ENCODE assay signal across 13 cellular contexts in genomic region chrX:9114245-9114644, GRCh38.
A peak's percentile ranks its signal among the peaks of the same experiment; 100 is the strongest.
DNase-seq lines count a peak whose midpoint lies in the region; ATAC-seq and TF ChIP-seq lines count a peak whose summit lies in the region.
"Had no signal": no experiment of that assay in that cellular context is flagged by ENCODE, and none has a peak within 500 bp of the region (broad histone marks: within the 10 kb centered on the region; RNA-seq: fewer than 3 reads in every experiment).

No MANE protein-coding gene starts in this region.

- no peak overlapping the region for H3K4me3 ChIP-seq in coronary artery

- DNase-seq in NCI-H2081 (lab: John Stamatoyannopoulos, UW) (peak; percentile 5 to 40), NCI-H2081 treated with DMSO at 0.1 percent for 48 hours (lab: John Stamatoyannopoulos, UW) (no peak), COR-L47 (lab: John Stamatoyannopoulos, UW) (peak; percentile 39), NCI-H345 treated with DMSO at 0.1 percent for 48 hours (lab: John Stamatoyannopoulos, UW; ENCODE audit: unreplicated experiment) (peak; percentile 7), SW480 (ENCODE audit: low spot score) (peak; percentile 50), coronary artery (ENCODE audit: low spot score) (no peak), DMS53 (lab: John Stamatoyannopoulos, UW) (no peak)
- DNase-seq: CD8-positive, alpha-beta T cell; DMS79 treated with DMSO at 0.1 percent for 48 hours; EL; GOT3; H9 had no signal

- no peak for TF ChIP-seq CTCF in coronary artery (IDR thresholded peaks at IDR 0.05)

- ATAC-seq in GM19351 (IDR thresholded peaks at IDR 0.05; ENCODE audit: unreplicated experiment) = no peak
- ATAC-seq: CD8-positive, alpha-beta T cell had no signal

- no peak overlapping the region for H3K27ac ChIP-seq in coronary artery

Comparison
In these comparisons a context has a peak if more than half of its experiments do, and no peak if none do; other contexts are left out.
1. DNase-seq: peak in NCI-H2081 (2 of 2), COR-L47 (single experiment), NCI-H345 treated with DMSO at 0.1 percent for 48 hours (single experiment) and SW480 (single experiment); none in NCI-H2081 treated with DMSO at 0.1 percent for 48 hours (single experiment), coronary artery (single experiment) and DMS53 (single experiment).